Comparison of ENCODE assay signal across 1 cellular context in the genomic region with DNA sequence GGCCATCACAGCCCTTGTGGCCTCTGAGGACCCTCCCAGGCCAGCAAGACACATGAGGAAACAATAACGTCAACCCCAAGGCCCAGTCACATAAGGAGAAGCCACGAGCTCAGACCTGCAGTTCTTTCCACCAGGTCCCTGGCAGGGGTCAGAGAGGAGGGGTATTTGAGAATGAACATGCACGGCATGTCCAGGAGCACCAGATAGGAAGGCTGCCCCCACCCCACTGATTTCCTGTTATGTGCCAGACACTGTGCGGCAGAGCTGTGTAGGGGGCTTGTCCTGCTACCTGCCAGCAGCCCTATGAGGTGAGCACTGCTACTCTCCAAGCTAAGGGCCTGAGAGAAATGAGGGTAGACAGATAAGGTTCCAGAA.
TF ChIP-seq lines count a peak whose summit lies in the region.

No MANE protein-coding gene starts in this region.

TF ChIP-seq in IMR-90, 13 proteins besides CTCF, POLR2A, EP300 and RAD21 (continued from another document):
- TF ChIP-seq, protein P1, sequence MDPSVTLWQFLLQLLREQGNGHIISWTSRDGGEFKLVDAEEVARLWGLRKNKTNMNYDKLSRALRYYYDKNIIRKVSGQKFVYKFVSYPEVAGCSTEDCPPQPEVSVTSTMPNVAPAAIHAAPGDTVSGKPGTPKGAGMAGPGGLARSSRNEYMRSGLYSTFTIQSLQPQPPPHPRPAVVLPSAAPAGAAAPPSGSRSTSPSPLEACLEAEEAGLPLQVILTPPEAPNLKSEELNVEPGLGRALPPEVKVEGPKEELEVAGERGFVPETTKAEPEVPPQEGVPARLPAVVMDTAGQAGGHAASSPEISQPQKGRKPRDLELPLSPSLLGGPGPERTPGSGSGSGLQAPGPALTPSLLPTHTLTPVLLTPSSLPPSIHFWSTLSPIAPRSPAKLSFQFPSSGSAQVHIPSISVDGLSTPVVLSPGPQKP (IDR thresholded peaks at IDR 0.05; ENCODE audit: borderline replicate concordance, low read depth, low read length), result no peak
- TF ChIP-seq CEBPB (IDR thresholded peaks at IDR 0.05; ENCODE audit: low read depth, low read length), result no peak
- TF ChIP-seq BHLHE40 (IDR thresholded peaks at IDR 0.05; ENCODE audit: low read depth, low read length), result no peak
- no peak for TF ChIP-seq FOS (IDR thresholded peaks at IDR 0.05; ENCODE audit: low read depth, low read length)
- no peak for TF ChIP-seq RCOR1 (IDR thresholded peaks at IDR 0.05; ENCODE audit: insufficient replicate concordance, low read length)
- no peak for TF ChIP-seq NFE2L2 (IDR thresholded peaks at IDR 0.05; ENCODE audit: low read depth, low read length)
- no peak for TF ChIP-seq MXI1 (IDR thresholded peaks at IDR 0.05; ENCODE audit: borderline replicate concordance, low read depth, low read length)
- TF ChIP-seq MAZ (IDR thresholded peaks at IDR 0.05; ENCODE audit: borderline replicate concordance, low read depth, low read length), result no peak
